Comparison of ENCODE assay signal across 2 cellular contexts in genomic region chr10:132363921-132364593, GRCh38.
TF ChIP-seq lines count a peak whose summit lies in the region.

No MANE protein-coding gene starts in this region.

TF ChIP-seq in Ishikawa, 13 proteins besides CTCF, POLR2A, EP300 and RAD21:
- TF ChIP-seq EGR1 (IDR thresholded peaks at IDR 0.05) (peak; percentile 7; the same call in 1 of the 2 replicates), FOXM1 (IDR thresholded peaks at IDR 0.05; ENCODE audit: borderline replicate concordance, low read depth) (no peak)

TF ChIP-seq in H1, 55 proteins besides CTCF, POLR2A, EP300 and RAD21:
- no peak for TF ChIP-seq SIX5 (IDR thresholded peaks at IDR 0.05; ENCODE audit: low read depth, low read length)
- TF ChIP-seq NRF1 (IDR thresholded peaks at IDR 0.05; ENCODE audit: low read depth, low read length), result no peak
- TF ChIP-seq CEBPB (IDR thresholded peaks at IDR 0.05; ENCODE audit: low read depth, low read length), result no peak
- TF ChIP-seq KDM4A (IDR thresholded peaks at IDR 0.05; ENCODE audit: low read depth, low read length, severe bottlenecking), result no peak
- TF ChIP-seq GTF2F1 (IDR thresholded peaks at IDR 0.05; ENCODE audit: borderline replicate concordance, low read depth, low read length), result no peak
- TF ChIP-seq CTBP2 (IDR thresholded peaks at IDR 0.05; ENCODE audit: borderline replicate concordance, insufficient read depth, insufficient read length, low read length), result no peak
- TF ChIP-seq JUND (IDR thresholded peaks at IDR 0.05; ENCODE audit: low read length), result no peak
- no peak for TF ChIP-seq CHD7 (IDR thresholded peaks at IDR 0.05; ENCODE audit: insufficient replicate concordance, low read length)
- TF ChIP-seq RXRA (IDR thresholded peaks at IDR 0.05; ENCODE audit: insufficient read depth, low read depth, low read length), result no peak
- TF ChIP-seq, protein P1, sequence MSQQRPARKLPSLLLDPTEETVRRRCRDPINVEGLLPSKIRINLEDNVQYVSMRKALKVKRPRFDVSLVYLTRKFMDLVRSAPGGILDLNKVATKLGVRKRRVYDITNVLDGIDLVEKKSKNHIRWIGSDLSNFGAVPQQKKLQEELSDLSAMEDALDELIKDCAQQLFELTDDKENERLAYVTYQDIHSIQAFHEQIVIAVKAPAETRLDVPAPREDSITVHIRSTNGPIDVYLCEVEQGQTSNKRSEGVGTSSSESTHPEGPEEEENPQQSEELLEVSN (IDR thresholded peaks at IDR 0.05), result no peak
- no peak for TF ChIP-seq KDM1A (IDR thresholded peaks at IDR 0.05; ENCODE audit: borderline replicate concordance, low read length)
- TF ChIP-seq ZNF274 (IDR thresholded peaks at IDR 0.05; ENCODE audit: borderline replicate concordance, extremely low read depth, low read length), result no peak
- no peak for TF ChIP-seq MAFK (IDR thresholded peaks at IDR 0.05; ENCODE audit: low read depth, low read length)
- TF ChIP-seq SRF (IDR thresholded peaks at IDR 0.05; ENCODE audit: low read depth, low read length), result no peak
